ENCODE assay signal across 8 cellular contexts in genomic region chr12:9450127-9450567, GRCh38.
DNase-seq lines count a peak whose midpoint lies in the region; ATAC-seq, FAIRE-seq and TF ChIP-seq lines count a peak whose summit lies in the region.
"Not testable (repeated sequence)": the region's sequence is repeated elsewhere in the genome, so short reads cannot be mapped to it uniquely, and the experiment has no call there.

No MANE protein-coding gene starts in this region.

- H3K79me1 ChIP-seq in H1 (ENCODE audit: low read depth, low read length), result not testable (repeated sequence)

- H2BK120ac ChIP-seq in H1 (replicated peaks; ENCODE audit: low read depth, low read length), result not testable (repeated sequence)

- H3K27me3 ChIP-seq in Caco-2 (replicated peaks; ENCODE audit: control insufficient read depth, insufficient read depth, low read length); SJSA1 (replicated peaks); H1 (replicated peaks in 1 of 4; ENCODE audit: control insufficient read depth in 3 of 4, extremely low read depth in 1 of 4, insufficient read depth in 3 of 4, low read length in 3 of 4): not testable (repeated sequence)

- TF ChIP-seq CTCF in Caco-2 (IDR thresholded peaks at IDR 0.05; ENCODE audit: insufficient read depth in 1 of 2, low read depth in 1 of 2, low read length in 1 of 2, severe bottlenecking in 1 of 2, unreplicated experiment in 1 of 2); HEK293 (tag by site-specific recombination; IDR thresholded peaks at IDR 0.05); H1 (IDR thresholded peaks at IDR 0.05; ENCODE audit: control extremely low read depth in 1 of 3, insufficient read depth in 1 of 3, low read depth in 1 of 3, low read length in 3 of 3); type B pancreatic cell (conservative IDR thresholded peaks at IDR 0.05): not testable (repeated sequence)

- H2BK12ac ChIP-seq in H1 (ENCODE audit: low read depth, low read length), result not testable (repeated sequence)

- not testable (repeated sequence) for H2AK5ac ChIP-seq in H1 (ENCODE audit: low read depth, low read length)

- not testable (repeated sequence) for H3K4ac ChIP-seq in H1 (replicated peaks; ENCODE audit: insufficient read length, low read depth, low read length)

- H3K4me3 ChIP-seq in Caco-2 (ENCODE audit: low read depth, low read length); H1 (ENCODE audit: extremely low read depth in 1 of 4, insufficient read depth in 2 of 4, low read depth in 3 of 4, low read length in 4 of 4): not testable (repeated sequence)
- H3K4me3 ChIP-seq in HEK293 (ENCODE audit: low read depth, low read length) (peak overlapping the region; percentile 22; the same call in 1 of the 2 replicates), SJSA1 (peak overlapping the region; percentile 28)

- H3K4me3 Mint-ChIP-seq in Caco-2 (ENCODE audit: unreplicated experiment) (peak overlapping the region; percentile 100), memory B cell (peak overlapping the region; percentile 43), type B pancreatic cell (peak overlapping the region; percentile 55)
- peak overlapping the region; percentile 97 for H3K4me3 Mint-ChIP-seq in activated CD4-positive, alpha-beta memory T cell treated with anti-CD3 and anti-CD28 coated beads for 36 hours

- not testable (repeated sequence) for H3K23me2 ChIP-seq in H1 (ENCODE audit: low read depth, low read length)

- H3K27ac ChIP-seq in HEK293 (ENCODE audit: extremely low read depth, low read depth, low read length); SJSA1; H1 (ENCODE audit: low read depth, low read length): not testable (repeated sequence)

- 98% methylated on average over 10 of the region's 20 CpGs; no CpG with 5 or more reads in 1 of the 2 experiments for WGBS in H1 (ENCODE audit: extremely low coverage in 1 of 2, insufficient coverage in 1 of 2, insufficient read length in 1 of 2, insufficient replicate concordance in 2 of 2, low coverage in 1 of 2, low lambda C conversion rate in 2 of 2, missing lambda C conversion rate in 1 of 2), 2 experiments

- H2BK15ac ChIP-seq in H1 (ENCODE audit: low read length), result not testable (repeated sequence)

- not testable (repeated sequence) for BruUV-seq in Caco-2 (replicated peaks; lab: Mats Ljungman, UMichigan)

- FAIRE-seq in H1 (lab: Jason Lieb, UNC), result not testable (repeated sequence)

- H4K20me1 ChIP-seq in H1 (replicated peaks in 1 of 2; ENCODE audit: control insufficient read depth in 1 of 2, insufficient read depth in 2 of 2, low read length in 2 of 2), result not testable (repeated sequence)

- peak overlapping the region; percentile 99 for H3K27ac Mint-ChIP-seq in Caco-2 (ENCODE audit: unreplicated experiment)
- not testable (repeated sequence) for H3K27ac Mint-ChIP-seq in activated CD4-positive, alpha-beta memory T cell treated with anti-CD3 and anti-CD28 coated beads for 36 hours; memory B cell; type B pancreatic cell

- not testable (repeated sequence) for TF ChIP-seq POLR2A in H1 (IDR thresholded peaks at IDR 0.05; ENCODE audit: control extremely low read depth in 1 of 2, low read depth in 2 of 2, low read length in 2 of 2)

- POLR2A ChIA-PET in Caco-2 (lab: Charles Lee), result interaction anchor here (0.6 kb wide), 1 partner anchor 1273 kb away, joined by 3 read pairs; no protein-coding TSS in a partner anchor
- POLR2A ChIA-PET in HEK293 (lab: Yijun Ruan, JAX), result not testable (repeated sequence)
- POLR2A ChIA-PET in activated CD4-positive, alpha-beta memory T cell treated with anti-CD3 and anti-CD28 coated beads for 36 hours (lab: Charles Lee), result interaction anchor here (1.1 to 1.6 kb wide), 2 partner anchors 19 to 212 kb away, joined by 3 to 4 read pairs; no protein-coding TSS in a partner anchor
- POLR2A ChIA-PET in H1 (lab: Charles Lee; ENCODE audit: partially characterized antibody), result interaction anchor here (2.1 kb wide), 1 partner anchor 198 kb away, joined by 5 read pairs; no protein-coding TSS in a partner anchor

- not testable (repeated sequence) for TF ChIP-seq EP300 in H1 (IDR thresholded peaks at IDR 0.05; ENCODE audit: borderline replicate concordance in 1 of 2, low read depth in 2 of 2, low read length in 2 of 2)

- not testable (repeated sequence) for H3K9ac ChIP-seq in H1 (replicated peaks in 1 of 4; ENCODE audit: extremely low read depth in 1 of 4, low read depth in 3 of 4, low read length in 3 of 4)

- not testable (repeated sequence) for H3K9me3 ChIP-seq in Caco-2; HEK293 (ENCODE audit: control insufficient read depth, insufficient read depth, low read depth, low read length); SJSA1 (replicated peaks); H1 (ENCODE audit: insufficient read depth in 2 of 2, low read depth in 1 of 2, low read length in 1 of 2)

- intact Hi-C loops in Caco-2 (cut with micrococcal nuclease; ENCODE audit: unreplicated experiment); activated CD4-positive, alpha-beta memory T cell treated with anti-CD3 and anti-CD28 coated beads for 36 hours (cut with micrococcal nuclease): not testable (repeated sequence)

- H3K36me3 ChIP-seq in Caco-2 (ENCODE audit: control insufficient read depth, insufficient read depth, low read length); HEK293 (ENCODE audit: control insufficient read depth in 2 of 2, insufficient read depth in 1 of 2, low read length in 2 of 2); SJSA1; H1 (ENCODE audit: control insufficient read depth in 2 of 4, insufficient read depth in 4 of 4, low read length in 3 of 4): not testable (repeated sequence)

- H3K4me1 ChIP-seq in Caco-2; HEK293 (ENCODE audit: control insufficient read depth, insufficient read depth, low read length); SJSA1 (replicated peaks); H1 (replicated peaks in 1 of 4; ENCODE audit: control insufficient read depth in 3 of 4, insufficient read depth in 4 of 4, low read length in 3 of 4): not testable (repeated sequence)

- H3K4me2 ChIP-seq in H1 (ENCODE audit: insufficient read depth in 1 of 2, low read depth in 2 of 2, low read length in 2 of 2), result not testable (repeated sequence)

- not testable (repeated sequence) for H3K27me3 Mint-ChIP-seq in Caco-2 (ENCODE audit: insufficient read depth, unreplicated experiment); activated CD4-positive, alpha-beta memory T cell treated with anti-CD3 and anti-CD28 coated beads for 36 hours; memory B cell; type B pancreatic cell

- not testable (repeated sequence) for H3K14ac ChIP-seq in H1 (ENCODE audit: insufficient read length)

- H2BK5ac ChIP-seq in H1 (ENCODE audit: low read depth, low read length), result not testable (repeated sequence)

- peak; percentile 18 for ATAC-seq in memory B cell (ENCODE audit: low read depth)

- H3K18ac ChIP-seq in H1 (ENCODE audit: extremely low read depth, low read length), result not testable (repeated sequence)

- not testable (repeated sequence) for H3K23ac ChIP-seq in H1 (ENCODE audit: insufficient read length)

- not testable (repeated sequence) for H3K9me3 Mint-ChIP-seq in Caco-2 (ENCODE audit: unreplicated experiment); activated CD4-positive, alpha-beta memory T cell treated with anti-CD3 and anti-CD28 coated beads for 36 hours; memory B cell; type B pancreatic cell

- H2BK20ac ChIP-seq in H1 (ENCODE audit: low read length), result not testable (repeated sequence)

- not testable (repeated sequence) for H4K8ac ChIP-seq in H1 (ENCODE audit: extremely low read depth, insufficient read depth, low read length)

- TF ChIP-seq RAD21 in H1 (IDR thresholded peaks at IDR 0.05 in 1 of 2, conservative IDR thresholded peaks at IDR 0.05 in 1 of 2; ENCODE audit: low read depth in 2 of 2, low read length in 2 of 2), result not testable (repeated sequence)

- peaks cover 13% of the 10 kb centered on the region for H3K4me1 Mint-ChIP-seq in Caco-2 (ENCODE audit: low read depth, unreplicated experiment)
- H3K4me1 Mint-ChIP-seq in activated CD4-positive, alpha-beta memory T cell treated with anti-CD3 and anti-CD28 coated beads for 36 hours (ENCODE audit: low read depth), result peaks cover 13% of the 10 kb centered on the region
- not testable (repeated sequence) for H3K4me1 Mint-ChIP-seq in memory B cell; type B pancreatic cell (ENCODE audit: unreplicated experiment)

- not testable (repeated sequence) for H2AFZ ChIP-seq in H1 (ENCODE audit: low read length)

- H4K91ac ChIP-seq in H1 (replicated peaks; ENCODE audit: insufficient read length, low read length), result not testable (repeated sequence)

- H3K79me2 ChIP-seq in H1 (ENCODE audit: control insufficient read depth in 1 of 2, insufficient read depth in 2 of 2, low read length in 2 of 2), result not testable (repeated sequence)

- DNase-seq in Caco-2; H1 (ENCODE audit: low read depth in 1 of 2, low spot score in 2 of 2); memory B cell (ENCODE audit: low spot score in 2 of 2); type B pancreatic cell (ENCODE audit: extremely low spot score, unreplicated experiment): not testable (repeated sequence)
- DNase-seq in SJSA1 (ENCODE audit: low read depth in 1 of 2, low spot score in 2 of 2), result peak; percentile 25 to 59
- DNase-seq in activated CD4-positive, alpha-beta memory T cell treated with anti-CD3 and anti-CD28 coated beads for 36 hours, result peak; percentile 45
- peak; percentile 20 for DNase-seq in activated naive CD4-positive, alpha-beta T cell treated with Interleukin-2 at 50 U/mL for 16 hours

- CTCF ChIA-PET in Caco-2 (lab: Charles Lee), result interaction anchor here (1.3 kb wide), 1 partner anchor 19 kb away, joined by 5 read pairs; no protein-coding TSS in a partner anchor
- CTCF ChIA-PET in HEK293 (lab: Yijun Ruan, JAX); activated CD4-positive, alpha-beta memory T cell treated with anti-CD3 and anti-CD28 coated beads for 36 hours (lab: Charles Lee): not testable (repeated sequence)
- CTCF ChIA-PET in H1 (lab: Charles Lee; ENCODE audit: partially characterized antibody), result interaction anchor here (1.7 to 1.8 kb wide), 2 partner anchors 19 to 72 kb away, joined by 7 to 9 read pairs; no protein-coding TSS in a partner anchor

- H3K56ac ChIP-seq in H1 (replicated peaks; ENCODE audit: insufficient read length, low read depth, low read length), result not testable (repeated sequence)

- not testable (repeated sequence) for H4K5ac ChIP-seq in H1 (ENCODE audit: insufficient read length, low read depth, low read length)

- peaks cover 25% of the 10 kb centered on the region for H3K36me3 Mint-ChIP-seq in Caco-2 (ENCODE audit: insufficient read depth, unreplicated experiment)
- H3K36me3 Mint-ChIP-seq in activated CD4-positive, alpha-beta memory T cell treated with anti-CD3 and anti-CD28 coated beads for 36 hours; memory B cell; type B pancreatic cell: not testable (repeated sequence)

Comparison
In these comparisons a context has a peak if more than half of its experiments do, and no peak if none do; other contexts are left out.
1. H3K4me3 Mint-ChIP-seq: peak in every context shown above with its lines; median percentile 100 in Caco-2; 97 in activated CD4-positive, alpha-beta memory T cell treated with anti-CD3 and anti-CD28 coated beads for 36 hours; 55 in type B pancreatic cell; 43 in memory B cell.